Comparison of ENCODE assay signal across 8 cellular contexts in genomic region chr7:129610709-129611245, GRCh38. TPM values are rescaled to one million over a fixed set of nuclear protein-coding genes. Genes with fewer than 3 reads are reported as not detected.
DNase-seq lines count a peak whose midpoint lies in the region; ATAC-seq and TF ChIP-seq lines count a peak whose summit lies in the region.

No MANE protein-coding gene starts in this region.

- H4K20me1 ChIP-seq in osteoblast (ENCODE audit: insufficient read depth, low read length), result peaks cover 17% of the 10 kb centered on the region

- H3K27ac ChIP-seq in Peyer's patch (peak overlapping the region; percentile 92 to 98 (median 94)), osteoblast (ENCODE audit: low read depth, low read length) (peak overlapping the region; percentile 91)

- H3K27ac Mint-ChIP-seq in Calu3 (ENCODE audit: unreplicated experiment), result peak overlapping the region; percentile 85

- peak overlapping the region; percentile 100 for H3K9ac ChIP-seq in endocrine pancreas (ENCODE audit: control insufficient read depth, insufficient read depth, low read length)

- intact Hi-C loops in Calu3 (cut with micrococcal nuclease; ENCODE audit: unreplicated experiment), result no loop called here

- CTCF ChIA-PET in Calu3 (lab: Charles Lee), result interaction anchor here (1.2 kb wide), 1 partner anchor 243 kb away, joined by 4 read pairs; no protein-coding TSS in a partner anchor

- H3K9me3 ChIP-seq in Peyer's patch (no peaks in the 10 kb centered on the region), endocrine pancreas (ENCODE audit: control insufficient read depth, low read length) (no peaks in the 10 kb centered on the region), osteoblast (ENCODE audit: low read depth, low read length) (no peaks in the 10 kb centered on the region)

- H2AFZ ChIP-seq in osteoblast (ENCODE audit: low read length), result peak overlapping the region; percentile 97

- TF ChIP-seq CTCF in Calu3 (IDR thresholded peaks at IDR 0.05; ENCODE audit: unreplicated experiment), result no peak
- TF ChIP-seq CTCF in Peyer's patch (IDR thresholded peaks at IDR 0.05), result no peak
- TF ChIP-seq CTCF in osteoblast (IDR thresholded peaks at IDR 0.05; ENCODE audit: extremely low read depth, low read depth, low read length), result no peak
- no peak for TF ChIP-seq CTCF in GM10266 (IDR thresholded peaks at IDR 0.05; ENCODE audit: control insufficient read depth, insufficient read depth, low read depth, missing control alignments)

- ATAC-seq in GM21526 (IDR thresholded peaks at IDR 0.05; ENCODE audit: low FRiP score, unreplicated experiment), result no peak

- peak overlapping the region; percentile 95 for H3K4me3 Mint-ChIP-seq in Calu3 (ENCODE audit: low read depth, unreplicated experiment)

- H3K4me2 ChIP-seq in osteoblast (ENCODE audit: insufficient read depth, low read length), result peak overlapping the region; percentile 93

- H3K36me3 Mint-ChIP-seq in Calu3 (ENCODE audit: insufficient read depth, unreplicated experiment), result peaks cover 45% of the 10 kb centered on the region

- TF ChIP-seq POLR2A in Peyer's patch (IDR thresholded peaks at IDR 0.05), result no peak

- peaks cover 63% of the 10 kb centered on the region for H3K79me2 ChIP-seq in osteoblast (ENCODE audit: insufficient read depth, low read length)

- H3K27me3 Mint-ChIP-seq in Calu3 (ENCODE audit: unreplicated experiment), result no peaks in the 10 kb centered on the region

- DNase-seq in Calu3 (no peak), Peyer's patch (no peak), osteoblast (ENCODE audit: insufficient read length, low spot score, missing footprints) (no peak), GM10266 (ENCODE audit: extremely low spot score) (no peak), cerebellum (ENCODE audit: low spot score) (no peak)
- no peak for DNase-seq in effector CD4-positive, alpha-beta T cell

- H3K4me1 ChIP-seq in Peyer's patch, result peaks cover 0 to 29% (median 8%) of the 10 kb centered on the region in 4 donors
- peaks cover 6% of the 10 kb centered on the region for H3K4me1 ChIP-seq in endocrine pancreas (ENCODE audit: control insufficient read depth, insufficient read depth, low read length)
- H3K4me1 ChIP-seq in osteoblast (ENCODE audit: insufficient read depth, low read length), result peaks cover 26% of the 10 kb centered on the region

- BruUV-seq in Calu3 (replicated peaks; lab: Mats Ljungman, UMichigan), result no TSS peak

- H3K36me3 ChIP-seq in Peyer's patch (no peaks in the 10 kb centered on the region), endocrine pancreas (ENCODE audit: control insufficient read depth, insufficient read depth, low read length) (no peaks in the 10 kb centered on the region), osteoblast (ENCODE audit: insufficient read depth, low read length) (peaks cover 5% of the 10 kb centered on the region)

- peaks cover 17% of the 10 kb centered on the region for H3K4me1 Mint-ChIP-seq in Calu3 (ENCODE audit: low read depth, unreplicated experiment)

- H3K4me3 ChIP-seq in Peyer's patch (peak overlapping the region; percentile 74 to 96 (median 86)), endocrine pancreas (ENCODE audit: control insufficient read depth, insufficient read depth, low read length) (peak overlapping the region; percentile 93), osteoblast (ENCODE audit: insufficient read depth, low read length) (peak overlapping the region; percentile 96)

- no peaks in the 10 kb centered on the region for H3K9me3 Mint-ChIP-seq in Calu3 (ENCODE audit: low read depth, unreplicated experiment)

- H3K27me3 ChIP-seq in Peyer's patch (no peaks in the 10 kb centered on the region), endocrine pancreas (ENCODE audit: control insufficient read depth, insufficient read depth, low read length) (no peaks in the 10 kb centered on the region), osteoblast (ENCODE audit: insufficient read depth, low read length) (no peaks in the 10 kb centered on the region)

RNA-seq across cellular contexts. Expression of gene NRF1, which starts 0.7 kb away (rescaled TPM):
- total RNA-seq in Calu3 (2022) (17.6 and 22.1 TPM in 2 replicates), Peyer's patch (10 to 100 TPM; 11.2 to 27.2 (median 16.5) TPM), osteoblast (14.1 and 14.8 TPM in 2 replicates), cerebellum (28.3 TPM)
